In the genomic region with DNA sequence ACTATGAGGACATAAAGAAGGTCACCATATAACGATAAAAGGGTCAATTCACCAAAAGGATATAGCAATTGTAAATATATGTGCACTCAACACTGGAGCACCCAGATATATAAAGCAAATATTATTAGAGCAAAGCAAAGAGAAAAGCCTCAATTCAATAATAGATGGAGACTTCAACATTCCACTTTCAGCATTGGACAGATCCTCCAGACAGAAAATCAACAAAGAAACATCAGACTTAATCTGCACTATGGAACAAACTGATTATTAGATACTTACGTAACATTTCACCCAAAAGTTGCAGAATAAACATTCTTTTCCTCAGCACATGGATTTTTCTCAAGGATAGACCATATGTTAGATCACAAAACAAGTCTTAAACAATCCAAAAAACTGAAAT, we compare ENCODE assay signal across 2 cellular contexts. TPM values are rescaled to one million over a fixed set of nuclear protein-coding genes. Genes with fewer than 3 reads are reported as not detected.
"Had no signal": no experiment of that assay in that cellular context is flagged by ENCODE, and none has a peak within 500 bp of the region (broad histone marks: within the 10 kb centered on the region; RNA-seq: fewer than 3 reads in every experiment).

No MANE protein-coding gene starts in this region.

RNA-seq across cellular contexts. Expression of gene TAS2R46, which starts 20.7 kb away (rescaled TPM):
- polyA plus RNA-seq: adipose tissue, aorta had no signal

RNA-seq across cellular contexts. Expression of gene TAS2R43, which starts 50.7 kb away (rescaled TPM):
- polyA plus RNA-seq: adipose tissue, aorta had no signal
